19 cellular contexts compared by ENCODE assay signal in genomic region chr21:44333701-44334636, GRCh38.
"Had no signal": no experiment of that assay in that cellular context is flagged by ENCODE, and none has a peak within 500 bp of the region (broad histone marks: within the 10 kb centered on the region; RNA-seq: fewer than 3 reads in every experiment).

No MANE protein-coding gene starts in this region.

- H3K9me3 ChIP-seq: ascending aorta, gastrocnemius medialis, left ventricle myocardium inferior, mucosa of descending colon, thyroid gland had no signal

- H3K27me3 ChIP-seq: ascending aorta, gastrocnemius medialis, thyroid gland had no signal

- ATAC-seq: activated CD8-positive, alpha-beta T cell treated with anti-CD3 and anti-CD28 coated beads for 36 hours; activated T-cell treated with anti-CD3 and anti-CD28 coated beads, Interleukin-2, amount 50 U/mL, for 72 hours; gastrocnemius medialis; mucosa of descending colon; naive thymus-derived CD4-positive, alpha-beta T cell; stimulated activated naive B cell treated with anti-CD40 and anti-IgM and Interleukin-4, amounts not matched to agents 10 μg/mL and 1 μg/mL and 100 μg/mL, for 72 hours; WTC11 had no signal

- H3K27me3 Mint-ChIP-seq: activated CD8-positive, alpha-beta T cell treated with anti-CD3 and anti-CD28 coated beads for 36 hours; dendritic cell treated with granulocyte-macrophage colony-stimulating factor and Interleukin-4, amounts not matched to agents 40 ng/mL and 50 ng/mL, for 4 days; memory B cell; naive thymus-derived CD4-positive, alpha-beta T cell; stimulated activated naive B cell treated with anti-CD40 and anti-IgM and Interleukin-4, amounts not matched to agents 10 μg/mL and 1 μg/mL and 100 μg/mL, for 72 hours had no signal

- H3K36me3 Mint-ChIP-seq: WTC11 had no signal

- H3K27ac Mint-ChIP-seq: activated CD8-positive, alpha-beta T cell treated with anti-CD3 and anti-CD28 coated beads for 36 hours; activated T-cell treated with anti-CD3 and anti-CD28 coated beads, Interleukin-2, amount 50 U/mL, for 72 hours; dendritic cell treated with granulocyte-macrophage colony-stimulating factor and Interleukin-4, amounts not matched to agents 40 ng/mL and 50 ng/mL, for 4 days; memory B cell; naive thymus-derived CD4-positive, alpha-beta T cell; WTC11 had no signal

- H3K4me3 Mint-ChIP-seq: activated CD8-positive, alpha-beta T cell treated with anti-CD3 and anti-CD28 coated beads for 36 hours; activated T-cell treated with anti-CD3 and anti-CD28 coated beads, Interleukin-2, amount 50 U/mL, for 72 hours; dendritic cell treated with granulocyte-macrophage colony-stimulating factor and Interleukin-4, amounts not matched to agents 40 ng/mL and 50 ng/mL, for 4 days; memory B cell; naive thymus-derived CD4-positive, alpha-beta T cell; stimulated activated naive B cell treated with anti-CD40 and anti-IgM and Interleukin-4, amounts not matched to agents 10 μg/mL and 1 μg/mL and 100 μg/mL, for 72 hours; WTC11 had no signal

- DNase-seq: activated CD4-positive, alpha-beta T cell treated with anti-CD3 and anti-CD28 coated beads for 48 hours; activated CD8-positive, alpha-beta memory T cell treated with anti-CD3 and anti-CD28 coated beads, Interleukin-2, amount 50 U/mL, for 48 hours; activated CD8-positive, alpha-beta T cell treated with anti-CD3 and anti-CD28 coated beads for 36 hours; activated T-cell treated with anti-CD3 and anti-CD28 coated beads, Interleukin-2, amount 50 U/mL, for 72 hours; effector memory CD4-positive, alpha-beta T cell; gastrocnemius medialis; left ventricle myocardium inferior; mucosa of descending colon; naive thymus-derived CD4-positive, alpha-beta T cell; retina; stimulated activated naive B cell treated with anti-CD40 and anti-IgM and Interleukin-4, amounts not matched to agents 10 μg/mL and 1 μg/mL and 100 μg/mL, for 72 hours; T-helper 2 cell; thyroid gland had no signal

- H3K4me1 ChIP-seq: parathyroid adenoma had no signal

- H3K9ac ChIP-seq: parathyroid adenoma had no signal

- H3K4me3 ChIP-seq: ascending aorta, gastrocnemius medialis, left ventricle myocardium inferior, mucosa of descending colon, thyroid gland had no signal

- H3K9me3 Mint-ChIP-seq: activated CD8-positive, alpha-beta T cell treated with anti-CD3 and anti-CD28 coated beads for 36 hours; activated T-cell treated with anti-CD3 and anti-CD28 coated beads, Interleukin-2, amount 50 U/mL, for 72 hours; dendritic cell treated with granulocyte-macrophage colony-stimulating factor and Interleukin-4, amounts not matched to agents 40 ng/mL and 50 ng/mL, for 4 days; memory B cell; stimulated activated naive B cell treated with anti-CD40 and anti-IgM and Interleukin-4, amounts not matched to agents 10 μg/mL and 1 μg/mL and 100 μg/mL, for 72 hours; WTC11 had no signal

- H3K27ac ChIP-seq: ascending aorta, epithelial cell of prostate, gastrocnemius medialis, left ventricle myocardium inferior, parathyroid adenoma, thyroid gland had no signal
